9 cellular contexts compared by ENCODE assay signal in the genomic region with DNA sequence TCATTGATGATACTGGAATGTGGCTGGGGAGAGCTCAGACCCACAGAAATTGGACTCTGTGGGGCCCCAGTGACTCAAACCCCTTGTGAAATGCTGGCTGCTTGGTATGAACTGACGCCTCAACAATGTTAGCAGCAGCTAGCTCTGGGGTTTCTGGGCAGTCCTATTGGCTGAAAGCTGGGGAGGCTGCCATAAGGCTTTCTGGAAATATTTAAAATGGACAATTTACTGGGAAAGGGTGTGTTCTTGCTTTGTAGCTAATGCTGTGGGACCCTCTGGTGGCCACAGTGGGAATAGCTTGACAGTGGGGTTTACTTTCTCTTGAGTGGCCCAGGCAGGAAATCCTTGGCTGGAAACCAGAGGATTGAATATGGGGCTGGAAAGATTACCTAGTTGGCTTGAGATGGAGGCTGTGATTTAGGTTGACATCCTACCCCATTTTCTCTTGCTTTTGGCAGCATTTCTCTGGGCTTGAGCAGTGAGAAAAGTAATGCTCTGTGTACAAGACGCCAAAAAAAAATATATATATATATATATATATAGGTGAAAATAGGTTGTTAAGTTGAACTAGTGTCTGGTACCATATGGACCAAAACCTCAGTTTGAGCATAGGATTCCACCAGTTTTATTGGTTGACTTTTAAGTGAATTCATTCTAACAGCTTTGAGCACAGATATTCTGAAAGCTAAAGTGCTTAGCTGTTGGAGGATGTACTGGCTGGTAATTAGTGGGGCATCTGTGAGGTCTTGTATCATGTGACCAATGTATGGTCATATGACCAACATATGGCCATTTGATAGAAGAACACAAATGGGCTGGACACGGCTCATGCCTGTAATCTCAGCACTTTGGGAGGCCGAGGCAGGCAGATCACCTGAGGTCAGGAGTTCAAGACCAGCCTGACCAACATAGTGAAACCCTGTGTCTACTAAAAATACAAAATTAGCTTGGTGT. TPM values are rescaled to one million over a fixed set of nuclear protein-coding genes. Genes with fewer than 3 reads are reported as not detected.
DNase-seq lines count a peak whose midpoint lies in the region; ATAC-seq and TF ChIP-seq lines count a peak whose summit lies in the region.
"Had no signal": no experiment of that assay in that cellular context is flagged by ENCODE, and none has a peak within 500 bp of the region (broad histone marks: within the 10 kb centered on the region; RNA-seq: fewer than 3 reads in every experiment).

No MANE protein-coding gene starts in this region.

- WGBS in IMR-90 (ENCODE audit: extremely low coverage in 2 of 2, insufficient read length in 1 of 2), 2 experiments, result no CpG with 5 or more reads among the region's 4 CpGs
- WGBS in esophagus muscularis mucosa, result 98% methylated on average over 3 of the region's 4 CpGs

- H3K4me3 Mint-ChIP-seq in Caco-2 (ENCODE audit: unreplicated experiment), result no peak overlapping the region
- H3K4me3 Mint-ChIP-seq in natural killer cell treated with Interleukin-12 subunit alpha and Interleukin-12 subunit beta and Interleukin-15 and Interleukin-18, amount 100 ng/mL, for 72 hours, result no peak overlapping the region
- no peak overlapping the region for H3K4me3 Mint-ChIP-seq in stimulated activated naive B cell treated with anti-CD40 and anti-IgM and Interleukin-4, amounts not matched to agents 10 μg/mL and 1 μg/mL and 100 μg/mL, for 72 hours
- H3K4me3 Mint-ChIP-seq: T-helper 1 cell treated with Interleukin-12 subunit alpha and Interleukin-12 subunit beta and Interleukin-4 antibody, amounts not matched to agents 30 μg/mL and 1 μg/mL, for 36 hours had no signal

- in situ Hi-C loops in IMR-90 (cut with MboI; ENCODE audit: low sequenced_read_pairs), result loop anchor here (10.0 kb wide), 1 partner anchor 117 kb away; no protein-coding TSS in a partner anchor

- H3K4ac ChIP-seq in IMR-90 (ENCODE audit: low read depth, low read length), result no peak overlapping the region

- H3K4me1 Mint-ChIP-seq in Caco-2 (ENCODE audit: low read depth, unreplicated experiment), result peaks cover 49% of the 10 kb centered on the region
- H3K4me1 Mint-ChIP-seq in natural killer cell treated with Interleukin-12 subunit alpha and Interleukin-12 subunit beta and Interleukin-15 and Interleukin-18, amount 100 ng/mL, for 72 hours (ENCODE audit: low read depth in 2 of 2), result peaks cover 8 to 9% of the 10 kb centered on the region in 2 donors
- peaks cover 4 to 6% of the 10 kb centered on the region in 2 donors for H3K4me1 Mint-ChIP-seq in stimulated activated naive B cell treated with anti-CD40 and anti-IgM and Interleukin-4, amounts not matched to agents 10 μg/mL and 1 μg/mL and 100 μg/mL, for 72 hours

- TF ChIP-seq CTCF in Caco-2 (IDR thresholded peaks at IDR 0.05; ENCODE audit: insufficient read depth in 1 of 2, low read depth in 1 of 2, low read length in 1 of 2, severe bottlenecking in 1 of 2, unreplicated experiment in 1 of 2) (peak; percentile 92 to 94), IMR-90 (conservative IDR thresholded peaks at IDR 0.05; ENCODE audit: low read depth, low read length) (peak; percentile 98), esophagus muscularis mucosa (IDR thresholded peaks at IDR 0.05) (peak; percentile 91 to 96 (median 93))

- no peaks in the 10 kb centered on the region for H4K20me1 ChIP-seq in IMR-90 (ENCODE audit: insufficient read depth, low read length)

- H3K9me3 Mint-ChIP-seq in Caco-2 (ENCODE audit: unreplicated experiment), result no peaks in the 10 kb centered on the region
- no peaks in the 10 kb centered on the region for H3K9me3 Mint-ChIP-seq in natural killer cell treated with Interleukin-12 subunit alpha and Interleukin-12 subunit beta and Interleukin-15 and Interleukin-18, amount 100 ng/mL, for 72 hours
- H3K9me3 Mint-ChIP-seq in stimulated activated naive B cell treated with anti-CD40 and anti-IgM and Interleukin-4, amounts not matched to agents 10 μg/mL and 1 μg/mL and 100 μg/mL, for 72 hours, result no peaks in the 10 kb centered on the region
- H3K9me3 Mint-ChIP-seq: T-helper 1 cell treated with Interleukin-12 subunit alpha and Interleukin-12 subunit beta and Interleukin-4 antibody, amounts not matched to agents 30 μg/mL and 1 μg/mL, for 36 hours had no signal

- H4K91ac ChIP-seq in IMR-90 (ENCODE audit: insufficient read depth, low read depth, low read length), result no peak overlapping the region

- H3K9me3 ChIP-seq in Caco-2, result no peaks in the 10 kb centered on the region
- 0 out of 2 replicates have a peak, but pooled peaks cover 3% of the 10 kb centered on the region for H3K9me3 ChIP-seq in IMR-90 (ENCODE audit: control insufficient read depth, insufficient read depth, low read length)
- no peaks in the 10 kb centered on the region for H3K9me3 ChIP-seq in esophagus muscularis mucosa

- peak overlapping the region; percentile 10; the same call in 1 of the 2 replicates for H2BK120ac ChIP-seq in IMR-90 (ENCODE audit: low read depth, low read length)

- no peaks in the 10 kb centered on the region for H3K9me1 ChIP-seq in IMR-90 (ENCODE audit: insufficient read depth, low read length)

- no peak overlapping the region for H4K5ac ChIP-seq in IMR-90 (ENCODE audit: low read depth, low read length)

- H3K79me1 ChIP-seq in IMR-90 (ENCODE audit: low read depth in 1 of 2, low read length in 2 of 2), result no peaks in the 10 kb centered on the region

- peak; percentile 96 for TF ChIP-seq RAD21 in IMR-90 (IDR thresholded peaks at IDR 0.05; ENCODE audit: low read length)

- no peak overlapping the region for H2BK5ac ChIP-seq in IMR-90 (ENCODE audit: low read depth, low read length, poor library complexity, severe bottlenecking)

- H2AFZ ChIP-seq in IMR-90 (replicated peaks; ENCODE audit: low read length, poor library complexity), result peak overlapping the region; percentile 76

- no peak overlapping the region for H3K56ac ChIP-seq in IMR-90 (ENCODE audit: extremely low read depth, insufficient read depth, low read length)

- dilution Hi-C loops in IMR-90 (cut with HindIII; ENCODE audit: low sequenced_read_pairs, unreplicated experiment), result loop anchor here (25.0 kb wide), 1 partner anchor 90 kb away; a partner anchor contains a TSS

- H3K27ac Mint-ChIP-seq in Caco-2 (ENCODE audit: unreplicated experiment), result peak overlapping the region; percentile 82
- no peak overlapping the region for H3K27ac Mint-ChIP-seq in natural killer cell treated with Interleukin-12 subunit alpha and Interleukin-12 subunit beta and Interleukin-15 and Interleukin-18, amount 100 ng/mL, for 72 hours
- H3K27ac Mint-ChIP-seq in stimulated activated naive B cell treated with anti-CD40 and anti-IgM and Interleukin-4, amounts not matched to agents 10 μg/mL and 1 μg/mL and 100 μg/mL, for 72 hours, result no peak overlapping the region
- H3K27ac Mint-ChIP-seq: T-helper 1 cell treated with Interleukin-12 subunit alpha and Interleukin-12 subunit beta and Interleukin-4 antibody, amounts not matched to agents 30 μg/mL and 1 μg/mL, for 36 hours had no signal

- H3K23ac ChIP-seq in IMR-90 (ENCODE audit: low read depth, low read length), result no peak overlapping the region

- ATAC-seq in IMR-90 (ENCODE audit: low read depth) (peak; percentile 96), GM21528 (IDR thresholded peaks at IDR 0.05; ENCODE audit: low FRiP score, unreplicated experiment) (no peak)
- ATAC-seq in natural killer cell treated with Interleukin-12 subunit alpha and Interleukin-12 subunit beta and Interleukin-15 and Interleukin-18, amount 100 ng/mL, for 72 hours, result peak; percentile 64 to 72
- ATAC-seq in stimulated activated naive B cell treated with anti-CD40 and anti-IgM and Interleukin-4, amounts not matched to agents 10 μg/mL and 1 μg/mL and 100 μg/mL, for 72 hours (replicated peaks), result peak; percentile 58 to 63

- no peak overlapping the region for H3K14ac ChIP-seq in IMR-90 (replicated peaks; ENCODE audit: low read depth, low read length)

- H3K9ac ChIP-seq in IMR-90 (ENCODE audit: low read depth, low read length), result no peak overlapping the region

- TF ChIP-seq POLR2A in IMR-90 (IDR thresholded peaks at IDR 0.05; ENCODE audit: low read depth, low read length), result no peak
- no peak for TF ChIP-seq POLR2A in esophagus muscularis mucosa (IDR thresholded peaks at IDR 0.05; ENCODE audit: low read depth)

- H2BK20ac ChIP-seq in IMR-90 (ENCODE audit: low read depth, low read length), result no peak overlapping the region

- CTCF ChIA-PET in Caco-2 (lab: Charles Lee), result interaction anchor here (0.7 to 7.9 kb wide), 22 partner anchors 9 to 457 kb away, joined by 3 to 249 read pairs (median 4); a partner anchor contains a TSS
- CTCF ChIA-PET in IMR-90 (lab: Yijun Ruan, JAX), result interaction anchor here (0.5 to 5.8 kb wide), 23 partner anchors 9 to 267 kb away, joined by 3 to 67 read pairs (median 4); a partner anchor contains a TSS

- intact Hi-C loops in Caco-2 (cut with micrococcal nuclease; ENCODE audit: unreplicated experiment) (loop anchor here (1.0 kb wide), 6 partner anchors 10 to 113 kb away; no protein-coding TSS in a partner anchor), IMR-90 (cut with micrococcal nuclease) (loop anchor here (1.0 to 5.0 kb wide), 5 partner anchors 34 to 240 kb away; a partner anchor contains a TSS), esophagus muscularis mucosa (cut with DNase I) (no loop called here)

- BruUV-seq in Caco-2 (replicated peaks; lab: Mats Ljungman, UMichigan) (no TSS peak), IMR-90 (replicated peaks; lab: Mats Ljungman, UMichigan) (no TSS peak)

- peaks cover 45% of the 10 kb centered on the region for H3K4me1 ChIP-seq in Caco-2
- peaks cover 2% of the 10 kb centered on the region; the same call in 1 of the 2 replicates for H3K4me1 ChIP-seq in IMR-90 (ENCODE audit: control insufficient read depth, insufficient read depth, low read length)
- peaks cover 4 to 18% (median 11%) of the 10 kb centered on the region in 4 donors for H3K4me1 ChIP-seq in esophagus muscularis mucosa

- H2BK15ac ChIP-seq in IMR-90 (ENCODE audit: low read depth, low read length), result no peak overlapping the region

- no peaks in the 10 kb centered on the region for H3K36me3 ChIP-seq in Caco-2 (ENCODE audit: control insufficient read depth, insufficient read depth, low read length)
- no peaks in the 10 kb centered on the region for H3K36me3 ChIP-seq in IMR-90 (ENCODE audit: control insufficient read depth, insufficient read depth, low read length)
- no peaks in the 10 kb centered on the region for H3K36me3 ChIP-seq in esophagus muscularis mucosa

- no peak overlapping the region for H2AK5ac ChIP-seq in IMR-90 (ENCODE audit: low read depth, low read length)

- no peak overlapping the region for H3K18ac ChIP-seq in IMR-90 (ENCODE audit: low read depth, low read length)

- DNase-seq in Caco-2 (peak; percentile 89 to 91), IMR-90 (peak; percentile 98), OCI-M1 (lab: John Stamatoyannopoulos, UW) (peak; percentile 90), activated T-cell treated with anti-CD3 and anti-CD28 coated beads for 4 hours (peak; percentile 72), esophagus muscularis mucosa (ENCODE audit: extremely low spot score) (peak; percentile 96)
- peak; percentile 73 for DNase-seq in natural killer cell treated with Interleukin-12 subunit alpha and Interleukin-12 subunit beta and Interleukin-15 and Interleukin-18, amount 100 ng/mL, for 72 hours (ENCODE audit: low spot score)
- peak; percentile 47 for DNase-seq in stimulated activated naive B cell treated with anti-CD40 and anti-IgM and Interleukin-4, amounts not matched to agents 10 μg/mL and 1 μg/mL and 100 μg/mL, for 72 hours

- H2AK9ac ChIP-seq in IMR-90 (replicated peaks; ENCODE audit: low read depth, low read length, poor library complexity), result no peak overlapping the region

- no peak for TF ChIP-seq EP300 in esophagus muscularis mucosa (IDR thresholded peaks at IDR 0.05)

- H3K4me2 ChIP-seq in IMR-90 (ENCODE audit: low read depth, low read length), result peak overlapping the region; percentile 49

- H3K4me3 ChIP-seq in Caco-2 (ENCODE audit: low read depth, low read length) (no peak overlapping the region), IMR-90 (ENCODE audit: insufficient read depth, low read depth, low read length) (no peak overlapping the region), esophagus muscularis mucosa (no peak overlapping the region)

- H3K36me3 Mint-ChIP-seq in Caco-2 (ENCODE audit: insufficient read depth, unreplicated experiment), result peaks cover 6% of the 10 kb centered on the region
- H3K36me3 Mint-ChIP-seq in natural killer cell treated with Interleukin-12 subunit alpha and Interleukin-12 subunit beta and Interleukin-15 and Interleukin-18, amount 100 ng/mL, for 72 hours, result no peaks in the 10 kb centered on the region
- H3K36me3 Mint-ChIP-seq in stimulated activated naive B cell treated with anti-CD40 and anti-IgM and Interleukin-4, amounts not matched to agents 10 μg/mL and 1 μg/mL and 100 μg/mL, for 72 hours, result no peaks in the 10 kb centered on the region

- peak overlapping the region in 1 of 2 experiments; percentile 32; a peak in 2 of 4 replicates for H4K8ac ChIP-seq in IMR-90 (ENCODE audit: low read depth in 2 of 2, low read length in 2 of 2)

- H3K27me3 ChIP-seq in Caco-2 (replicated peaks; ENCODE audit: control insufficient read depth, insufficient read depth, low read length) (no peaks in the 10 kb centered on the region), IMR-90 (ENCODE audit: control insufficient read depth, insufficient read depth, low read length) (peaks cover 27% of the 10 kb centered on the region), esophagus muscularis mucosa (peaks cover 0 to 8% (median 0%) of the 10 kb centered on the region in 4 donors)

- no peaks in the 10 kb centered on the region for H3K27me3 Mint-ChIP-seq in Caco-2 (ENCODE audit: insufficient read depth, unreplicated experiment)
- H3K27me3 Mint-ChIP-seq in natural killer cell treated with Interleukin-12 subunit alpha and Interleukin-12 subunit beta and Interleukin-15 and Interleukin-18, amount 100 ng/mL, for 72 hours, result peaks cover 14 to 27% of the 10 kb centered on the region in 2 donors
- peaks cover 34 to 51% of the 10 kb centered on the region in 2 donors for H3K27me3 Mint-ChIP-seq in stimulated activated naive B cell treated with anti-CD40 and anti-IgM and Interleukin-4, amounts not matched to agents 10 μg/mL and 1 μg/mL and 100 μg/mL, for 72 hours

- no peak overlapping the region; the same call in 1 of the 2 replicates for H3K27ac ChIP-seq in IMR-90 (ENCODE audit: insufficient read depth, low read length)
- peak overlapping the region; percentile 31 to 67 (median 42) for H3K27ac ChIP-seq in esophagus muscularis mucosa (replicated peaks in 1 of 4)

- POLR2A ChIA-PET in Caco-2 (lab: Charles Lee), result interaction anchor here (0.6 to 2.3 kb wide), 9 partner anchors 10 to 38 kb away, joined by 3 to 20 read pairs (median 4); no protein-coding TSS in a partner anchor
- POLR2A ChIA-PET in IMR-90 (lab: Charles Lee; ENCODE audit: unreplicated experiment), result interaction anchor here (0.8 kb wide), 1 partner anchor 10 kb away, joined by 3 read pairs; no protein-coding TSS in a partner anchor

RNA-seq across cellular contexts. Expression of a gene that starts 8.2 kb away (rescaled TPM):
- total RNA-seq in Caco-2 (2022), result 2,143 and 2,154 TPM in 2 replicates
- total RNA-seq in IMR-90 (2012; rRNA removed), result 77.2 and 86.0 TPM in 2 replicates
- 223 and 277 TPM in 2 replicates for polyA plus RNA-seq in IMR-90 (2012; rRNA removed)
- 119 and 149 TPM in 2 replicates for polyA plus RNA-seq in IMR-90 (2012; cell fraction: cytosol; rRNA removed)
- 18.1 and 82.0 TPM in 2 replicates for polyA plus RNA-seq in IMR-90 (2012; cell fraction: nucleus; rRNA removed; ENCODE audit: low replicate concordance)
- 100 to 1,000 TPM in 2 of 4 donors, 10 to 100 TPM in 2; 82.5 to 214 (median 105) TPM for total RNA-seq in esophagus muscularis mucosa
- total RNA-seq in natural killer cell treated with Interleukin-12 subunit alpha and Interleukin-12 subunit beta and Interleukin-15 and Interleukin-18, amount 100 ng/mL, for 72 hours, result 100 to 1,000 TPM; 152 to 263 TPM

RNA-seq across cellular contexts. Expression of a gene that starts 34.9 kb away (rescaled TPM):
- total RNA-seq in Caco-2 (2022), result 364 and 408 TPM in 2 replicates
- total RNA-seq in IMR-90 (2012; rRNA removed), result 117 and 167 TPM in 2 replicates
- polyA plus RNA-seq in IMR-90 (2012; rRNA removed), result 1,354 and 1,402 TPM in 2 replicates
- 1,239 and 1,683 TPM in 2 replicates for polyA plus RNA-seq in IMR-90 (2012; cell fraction: cytosol; rRNA removed)
- polyA plus RNA-seq in IMR-90 (2012; cell fraction: nucleus; rRNA removed; ENCODE audit: low replicate concordance), result 148 and 260 TPM in 2 replicates
- 100 to 1,000 TPM in 2 of 4 donors, 10 to 100 TPM in 2; 68.5 to 190 (median 115) TPM for total RNA-seq in esophagus muscularis mucosa
- 100 to 1,000 TPM; 113 to 239 TPM for total RNA-seq in natural killer cell treated with Interleukin-12 subunit alpha and Interleukin-12 subunit beta and Interleukin-15 and Interleukin-18, amount 100 ng/mL, for 72 hours

Comparison
In these comparisons a context has a peak if more than half of its experiments do, and no peak if none do; other contexts are left out.
1. DNase-seq: peak in every context shown above with its lines; median percentile 98 in IMR-90; 96 in esophagus muscularis mucosa; 90 in Caco-2; 90 in OCI-M1; 73 in natural killer cell treated with Interleukin-12 subunit alpha and Interleukin-12 subunit beta and Interleukin-15 and Interleukin-18, amount 100 ng/mL, for 72 hours; 72 in activated T-cell treated with anti-CD3 and anti-CD28 coated beads for 4 hours; 47 in stimulated activated naive B cell treated with anti-CD40 and anti-IgM and Interleukin-4, amounts not matched to agents 10 μg/mL and 1 μg/mL and 100 μg/mL, for 72 hours.